Comparison of ENCODE assay signal across 9 cellular contexts in genomic region chr19:58477130-58477529, GRCh38. TPM values are rescaled to one million over a fixed set of nuclear protein-coding genes. Genes with fewer than 3 reads are reported as not detected.
DNase-seq lines count a peak whose midpoint lies in the region; ATAC-seq and TF ChIP-seq lines count a peak whose summit lies in the region.
"Had no signal": no experiment of that assay in that cellular context is flagged by ENCODE, and none has a peak within 500 bp of the region (broad histone marks: within the 10 kb centered on the region; RNA-seq: fewer than 3 reads in every experiment).

No MANE protein-coding gene starts in this region.

- H4K12ac ChIP-seq in trophoblast cell (ENCODE audit: low read depth, low read length), result peak overlapping the region; percentile 34

- H3K27me3 ChIP-seq in CD4-positive, alpha-beta memory T cell (ENCODE audit: insufficient read depth, low read length), result no peaks in the 10 kb centered on the region
- no peaks in the 10 kb centered on the region for H3K27me3 ChIP-seq in PC-9 (ENCODE audit: insufficient read depth, low read depth)
- H3K27me3 ChIP-seq in esophagus squamous epithelium, result no peaks in the 10 kb centered on the region
- no peaks in the 10 kb centered on the region for H3K27me3 ChIP-seq in trophoblast cell (ENCODE audit: insufficient read depth, low read length)

- H3K14ac ChIP-seq in trophoblast cell (ENCODE audit: low read length), result no peak overlapping the region

- H3K27ac ChIP-seq in CD4-positive, alpha-beta memory T cell (ENCODE audit: low read depth, low read length), result peak overlapping the region; percentile 90
- H3K27ac ChIP-seq in PC-9 (no peak overlapping the region), esophagus squamous epithelium (peak overlapping the region in 3 of 4 donors; percentile 90 to 95 (median 91)), trophoblast cell (ENCODE audit: low read depth, low read length) (no peak overlapping the region)

- H3K9me3 Mint-ChIP-seq in CD4-positive, alpha-beta memory T cell, result no peaks in the 10 kb centered on the region

- BruUV-seq in PC-9 (replicated peaks; lab: Mats Ljungman, UMichigan), result no TSS peak

- H3K9me2 ChIP-seq in PC-9 (ENCODE audit: insufficient read depth), result no peaks in the 10 kb centered on the region

- POLR2A ChIA-PET in CD4-positive, alpha-beta memory T cell (lab: Charles Lee; ENCODE audit: partially characterized antibody), result interaction anchor here (1.0 to 1.4 kb wide), 4 partner anchors 20 to 115 kb away, joined by 3 to 4 read pairs (median 4); partner anchors contain the start of genes SLC27A5 and ZNF497
- POLR2A ChIA-PET in PC-9 (lab: Charles Lee; ENCODE audit: unreplicated experiment), result interaction anchor here (1.1 kb wide), 1 partner anchor 115 kb away, joined by 3 read pairs; the partner anchor contains the start of gene ZNF497

- in situ Hi-C loops in KBM-7 (cut with MboI; ENCODE audit: low pct_unique_long_range_greater_than_20kb, low sequenced_read_pairs), result no loop called here

- H3K79me2 ChIP-seq in PC-9 (ENCODE audit: low read depth), result no peaks in the 10 kb centered on the region
- H3K79me2 ChIP-seq in trophoblast cell (ENCODE audit: control insufficient read depth, insufficient read depth, low read length, poor library complexity), result peaks cover 3% of the 10 kb centered on the region

- no peak for TF ChIP-seq POLR2A in esophagus squamous epithelium (IDR thresholded peaks at IDR 0.05)

- H3K36me3 Mint-ChIP-seq in CD4-positive, alpha-beta memory T cell, result peaks cover 2 to 23% of the 10 kb centered on the region in 2 donors

- H3K27ac Mint-ChIP-seq in CD4-positive, alpha-beta memory T cell, result peak overlapping the region; percentile 92 to 100 (median 99)

- peak overlapping the region; percentile 36 for H4K8ac ChIP-seq in trophoblast cell (ENCODE audit: low read depth, low read length)

- no peak overlapping the region for H3K23ac ChIP-seq in trophoblast cell (ENCODE audit: low read length)

- no peak for ATAC-seq in GM19455 (IDR thresholded peaks at IDR 0.05; ENCODE audit: unreplicated experiment)

- intact Hi-C loops in CD4-positive, alpha-beta memory T cell (cut with micrococcal nuclease), result loop anchor here (5.0 kb wide), 2 partner anchors 40 to 250 kb away; partner anchors contain the start of genes ZBTB45 and ZNF544
- intact Hi-C loops in PC-9 (cut with micrococcal nuclease; ENCODE audit: unreplicated experiment), result loop anchor here (5.0 kb wide), 1 partner anchor 95 kb away; the partner anchor contains the start of gene ZNF837
- intact Hi-C loops in esophagus squamous epithelium (cut with DNase I), result no loop called here

- H3K9ac ChIP-seq in trophoblast cell (ENCODE audit: low read length), result no peak overlapping the region

- CTCF ChIA-PET in CD4-positive, alpha-beta memory T cell (lab: Charles Lee; ENCODE audit: partially characterized antibody), result interaction anchor here (1.0 to 1.8 kb wide), 2 partner anchors 37 to 104 kb away, joined by 3 to 6 read pairs; no protein-coding TSS in a partner anchor
- CTCF ChIA-PET in PC-9 (lab: Charles Lee), result no interaction called here

- H4K91ac ChIP-seq in trophoblast cell (ENCODE audit: low read depth, low read length), result no peak overlapping the region

- no peaks in the 10 kb centered on the region for H3K9me3 ChIP-seq in CD4-positive, alpha-beta memory T cell (ENCODE audit: control insufficient read depth in 1 of 2, low read length in 2 of 2)
- H3K9me3 ChIP-seq in PC-9 (ENCODE audit: insufficient read depth, low read depth), result no peaks in the 10 kb centered on the region
- H3K9me3 ChIP-seq in esophagus squamous epithelium, result no peaks in the 10 kb centered on the region
- H3K9me3 ChIP-seq in trophoblast cell (ENCODE audit: insufficient read depth, low read depth, low read length), result no peaks in the 10 kb centered on the region

- H2AK5ac ChIP-seq in trophoblast cell (ENCODE audit: low read length), result no peak overlapping the region

- H3K4ac ChIP-seq in trophoblast cell (ENCODE audit: low read depth, low read length), result no peak overlapping the region

- H2BK120ac ChIP-seq in trophoblast cell (ENCODE audit: insufficient read depth, low read length, poor library complexity), result no peak overlapping the region

- H3K4me1 Mint-ChIP-seq in CD4-positive, alpha-beta memory T cell, result peaks cover 10 to 33% (median 19%) of the 10 kb centered on the region in 4 donors

- H3K27me3 Mint-ChIP-seq in CD4-positive, alpha-beta memory T cell, result no peaks in the 10 kb centered on the region

- no peak overlapping the region for H2BK5ac ChIP-seq in trophoblast cell (ENCODE audit: low read depth, low read length, poor library complexity)

- peak overlapping the region; percentile 86 to 98 (median 96) for H3K4me3 Mint-ChIP-seq in CD4-positive, alpha-beta memory T cell

- peaks cover 4% of the 10 kb centered on the region for H3K36me3 ChIP-seq in CD4-positive, alpha-beta memory T cell (ENCODE audit: insufficient read depth, low read length)
- H3K36me3 ChIP-seq in PC-9 (ENCODE audit: low read depth) (no peaks in the 10 kb centered on the region), esophagus squamous epithelium (peaks cover 3 to 57% (median 11%) of the 10 kb centered on the region in 3 donors), trophoblast cell (ENCODE audit: control insufficient read depth in 1 of 2, insufficient read depth in 2 of 2, low read length in 2 of 2) (peaks cover 24 to 28% of the 10 kb centered on the region in 2 experiments)

- H3K4me2 ChIP-seq in PC-9 (peak overlapping the region; percentile 88), trophoblast cell (ENCODE audit: low read length) (peak overlapping the region; percentile 98)

- no peaks in the 10 kb centered on the region for H4K20me1 ChIP-seq in PC-9 (ENCODE audit: insufficient read depth)

- no peak overlapping the region for H2BK12ac ChIP-seq in trophoblast cell (ENCODE audit: low read length)

- H2AFZ ChIP-seq in PC-9, result no peak overlapping the region
- peak overlapping the region; percentile 6 for H2AFZ ChIP-seq in trophoblast cell (ENCODE audit: insufficient read depth, low read length, poor library complexity)

- 80 to 100% methylated on average over 1 of the region's 15 CpGs for WGBS in esophagus squamous epithelium, 2 donors
- no CpG with 5 or more reads among the region's 15 CpGs for WGBS in trophoblast cell (ENCODE audit: extremely low coverage, insufficient coverage, insufficient read length)

- no peak overlapping the region for H3K18ac ChIP-seq in trophoblast cell (ENCODE audit: low read length)

- H3K4me1 ChIP-seq in CD4-positive, alpha-beta memory T cell (ENCODE audit: insufficient read depth, low read length), result peaks cover 17% of the 10 kb centered on the region
- H3K4me1 ChIP-seq in PC-9 (replicated peaks; ENCODE audit: insufficient read depth) (peaks cover 18% of the 10 kb centered on the region; the same call in 1 of the 2 replicates), esophagus squamous epithelium (peaks cover 7 to 29% (median 18%) of the 10 kb centered on the region in 3 donors), trophoblast cell (ENCODE audit: control insufficient read depth in 1 of 2, insufficient read depth in 2 of 2, low read length in 2 of 2) (peaks cover 7 to 13% of the 10 kb centered on the region in 2 experiments)

- TF ChIP-seq CTCF in PC-9 (conservative IDR thresholded peaks at IDR 0.05) (no peak), esophagus squamous epithelium (IDR thresholded peaks at IDR 0.05) (no peak)

- peaks cover 18% of the 10 kb centered on the region for H3F3A ChIP-seq in PC-9 (ENCODE audit: insufficient read depth, low read depth)

- H3K79me1 ChIP-seq in trophoblast cell (ENCODE audit: low read length), result peaks cover 11% of the 10 kb centered on the region

- DNase-seq in CD4-positive, alpha-beta memory T cell, result no peak
- no peak for DNase-seq in PC-9
- DNase-seq in esophagus squamous epithelium (lab: John Stamatoyannopoulos, UW), result no peak
- no peak for DNase-seq in trophoblast cell
- DNase-seq in NCI-H226, result no peak
- DNase-seq in KBM-7, result no peak
- no peak for DNase-seq in NCI-H1417 treated with DMSO at 0.1 percent for 48 hours (lab: John Stamatoyannopoulos, UW)
- DNase-seq: central memory CD4-positive, alpha-beta T cell had no signal

- H3K4me3 ChIP-seq in CD4-positive, alpha-beta memory T cell (ENCODE audit: low read length in 2 of 2), result no peak overlapping the region
- peak overlapping the region; percentile 68; the same call in 1 of the 2 replicates for H3K4me3 ChIP-seq in PC-9
- H3K4me3 ChIP-seq in esophagus squamous epithelium, result peak overlapping the region in 1 of 4 donors; percentile 78
- no peak overlapping the region for H3K4me3 ChIP-seq in trophoblast cell (ENCODE audit: low read depth, low read length)

RNA-seq across cellular contexts. Expression of gene ZNF446, which starts 1.0 kb away (rescaled TPM):
- 10 to 100 TPM; 16.4 to 19.5 TPM for total RNA-seq in CD4-positive, alpha-beta memory T cell
- 1 to 10 TPM; 1.4 to 5.5 TPM for polyA plus RNA-seq in CD4-positive, alpha-beta memory T cell
- total RNA-seq in PC-9 (2021) (11.0 and 16.5 TPM in 2 replicates), esophagus squamous epithelium (10 to 100 TPM in 3 of 4 donors, 1 to 10 TPM in 1; 6.0 to 13.3 (median 12.1) TPM)
- 4.6 and 4.9 TPM in 2 replicates for polyA plus RNA-seq in trophoblast cell (2013)

RNA-seq across cellular contexts. Expression of gene ZNF324, which starts 10.2 kb away (rescaled TPM):
- total RNA-seq in CD4-positive, alpha-beta memory T cell, result 10 to 100 TPM; 27.6 TPM
- 10 to 100 TPM in 1 of 2 donors, 1 to 10 TPM in 1; 5.6 to 17.0 TPM for polyA plus RNA-seq in CD4-positive, alpha-beta memory T cell
- total RNA-seq in PC-9 (2021), result 5.9 and 8.1 TPM in 2 replicates
- 10 to 100 TPM; 13.5 to 25.4 (median 20.2) TPM for total RNA-seq in esophagus squamous epithelium
- 4.0 and 4.3 TPM in 2 replicates for polyA plus RNA-seq in trophoblast cell (2013)

RNA-seq across cellular contexts. Expression of gene ZNF324B, which starts 25.7 kb away (rescaled TPM):
- total RNA-seq in CD4-positive, alpha-beta memory T cell, result 10 to 100 TPM; 13.1 to 13.7 TPM
- 1 to 10 TPM; 1.2 to 1.5 TPM for polyA plus RNA-seq in CD4-positive, alpha-beta memory T cell
- total RNA-seq in PC-9 (2021) (4.3 and 6.1 TPM in 2 replicates), esophagus squamous epithelium (10 to 100 TPM in 1 of 4 donors, 1 to 10 TPM in 3; 6.5 to 10.1 (median 8.0) TPM)
- polyA plus RNA-seq in trophoblast cell (2013), result 1.6 and 1.7 TPM in 2 replicates

RNA-seq across cellular contexts. Expression of gene SLC27A5, which starts 34.7 kb away (rescaled TPM):
- 10 to 100 TPM; 10.5 to 12.2 TPM for total RNA-seq in CD4-positive, alpha-beta memory T cell
- polyA plus RNA-seq in CD4-positive, alpha-beta memory T cell, result 10 to 100 TPM; 16.1 to 23.6 TPM
- total RNA-seq in PC-9 (2021) (8.4 and 9.2 TPM in 2 replicates), esophagus squamous epithelium (1 to 10 TPM; 1.9 to 5.3 (median 2.6) TPM)
- 4.0 and 4.6 TPM in 2 replicates for polyA plus RNA-seq in trophoblast cell (2013)

RNA-seq across cellular contexts. Expression of gene ZNF132, which starts 37.2 kb away (rescaled TPM):
- total RNA-seq in CD4-positive, alpha-beta memory T cell, result 10 to 100 TPM in 1 of 2 experiments, 1 to 10 TPM in 1; 9.5 to 11.7 TPM
- polyA plus RNA-seq in CD4-positive, alpha-beta memory T cell, result 1 to 10 TPM in 1 of 2 donors, under 1 TPM in 1; 0.43 to 1.8 TPM
- 1.5 and 2.1 TPM in 2 replicates for total RNA-seq in PC-9 (2021)
- total RNA-seq in esophagus squamous epithelium, result 1 to 10 TPM; 2.0 to 5.3 (median 2.4) TPM
- 0.62 and 0.66 TPM in 2 replicates for polyA plus RNA-seq in trophoblast cell (2013)

Comparison
In these comparisons a context has a peak if more than half of its experiments do, and no peak if none do; other contexts are left out.
1. H3K27ac ChIP-seq: peak in CD4-positive, alpha-beta memory T cell (single experiment) and esophagus squamous epithelium (3 of 4); none in PC-9 (single experiment) and trophoblast cell (single experiment).